In genomic region chr2:26640331-26640745, GRCh38 we compare ENCODE assay signal across 9 cellular contexts. TPM values are rescaled to one million over a fixed set of nuclear protein-coding genes. Genes with fewer than 3 reads are reported as not detected.
A peak's percentile ranks its signal among the peaks of the same experiment; 100 is the strongest.
DNase-seq lines count a peak whose midpoint lies in the region; ATAC-seq, FAIRE-seq and TF ChIP-seq lines count a peak whose summit lies in the region.
"Had no signal": no experiment of that assay in that cellular context is flagged by ENCODE, and none has a peak within 500 bp of the region (broad histone marks: within the 10 kb centered on the region; RNA-seq: fewer than 3 reads in every experiment).

No MANE protein-coding gene starts in this region.

- H3K27ac ChIP-seq in endodermal cell (ENCODE audit: low read depth, low read length), result no peak overlapping the region
- H3K27ac ChIP-seq in neuronal stem cell (replicated peaks; ENCODE audit: low read length), result no peak overlapping the region

- H3K9me3 ChIP-seq in endodermal cell (ENCODE audit: control insufficient read depth, low read length) (no peaks in the 10 kb centered on the region), neuronal stem cell (replicated peaks in 1 of 2; ENCODE audit: control insufficient read depth in 2 of 2, insufficient read depth in 1 of 2, low read depth in 1 of 2, low read length in 2 of 2) (peaks cover 0 to 3% of the 10 kb centered on the region in 2 donors)

- TF ChIP-seq CTCF in endodermal cell (conservative IDR thresholded peaks at IDR 0.05) (no peak), GM13976 (IDR thresholded peaks at IDR 0.05; ENCODE audit: borderline replicate concordance, control extremely low read depth, extremely low read depth, insufficient read depth, missing control alignments) (no peak)

- peak overlapping the region; percentile 71 for H3K27ac Mint-ChIP-seq in endodermal cell

- H3K36me3 Mint-ChIP-seq in endodermal cell (ENCODE audit: low read depth), result no peaks in the 10 kb centered on the region

- no peaks in the 10 kb centered on the region for H3K27me3 Mint-ChIP-seq in endodermal cell (ENCODE audit: insufficient read depth)

- no peaks in the 10 kb centered on the region for H3K36me3 ChIP-seq in endodermal cell (ENCODE audit: control insufficient read depth, insufficient read depth, low read length)
- H3K36me3 ChIP-seq in neuronal stem cell (replicated peaks in 1 of 2; ENCODE audit: control insufficient read depth in 2 of 2, insufficient read depth in 2 of 2, low read length in 2 of 2), result no peaks in the 10 kb centered on the region

- H2BK12ac ChIP-seq in neuronal stem cell (ENCODE audit: low read length), result peak overlapping the region; percentile 78

- peaks cover 3% of the 10 kb centered on the region for H3K4me1 Mint-ChIP-seq in endodermal cell

- H3K4ac ChIP-seq in neuronal stem cell (ENCODE audit: low read length), result peak overlapping the region; percentile 26

- no peak overlapping the region for H2BK15ac ChIP-seq in neuronal stem cell (ENCODE audit: low read length)

- no peak overlapping the region for H3K4me3 ChIP-seq in endodermal cell (ENCODE audit: low read length)
- no peak overlapping the region for H3K4me3 ChIP-seq in neuronal stem cell (ENCODE audit: low read length in 2 of 2)

- H3K4me2 ChIP-seq in neuronal stem cell (ENCODE audit: insufficient read depth, low read length, poor library complexity, severe bottlenecking), result no peak overlapping the region

- H3K4me1 ChIP-seq in endodermal cell (ENCODE audit: control insufficient read depth, insufficient read depth, low read length) (no peaks in the 10 kb centered on the region), neuronal stem cell (ENCODE audit: control insufficient read depth in 2 of 2, insufficient read depth in 1 of 2, low read depth in 1 of 2, low read length in 2 of 2) (peaks cover 14 to 15% of the 10 kb centered on the region in 2 donors)

- no peak overlapping the region for H2BK5ac ChIP-seq in neuronal stem cell (ENCODE audit: low read length)

- no peak overlapping the region for H3K4me3 Mint-ChIP-seq in endodermal cell

- no peaks in the 10 kb centered on the region for H3K9me3 Mint-ChIP-seq in endodermal cell

- no peak for ATAC-seq in HG02678 (IDR thresholded peaks at IDR 0.05; ENCODE audit: unreplicated experiment)

- DNase-seq in ELR (ENCODE audit: low read depth), result peak; percentile 76
- peak; percentile 54 for DNase-seq in MV-4-11 (lab: John Stamatoyannopoulos, UW)
- DNase-seq in endodermal cell, result peak; percentile 72
- no peak for DNase-seq in neuronal stem cell (ENCODE audit: low spot score)
- no peak for DNase-seq in NOMO-1 treated with dmso at 0.1 percent for 144 hours (lab: John Stamatoyannopoulos, UW; ENCODE audit: unreplicated experiment)
- DNase-seq in GM13976 (ENCODE audit: low spot score), result no peak
- DNase-seq in GM12891 (ENCODE audit: insufficient read length, low spot score), result no peak

- no peak overlapping the region for H3K14ac ChIP-seq in neuronal stem cell (ENCODE audit: low read length)

- H3K79me1 ChIP-seq in neuronal stem cell (ENCODE audit: low read depth, low read length), result no peaks in the 10 kb centered on the region

- H2AK5ac ChIP-seq in neuronal stem cell (ENCODE audit: low read depth, low read length), result peak overlapping the region; percentile 68

- WGBS in endodermal cell (ENCODE audit: insufficient coverage in 1 of 2, insufficient read length in 1 of 2), 2 experiments, result 42 to 74% methylated on average over 3 to 8 of the region's 8 CpGs
- no CpG with 5 or more reads among the region's 8 CpGs for WGBS in neuronal stem cell (ENCODE audit: extremely low coverage in 2 of 2, insufficient read length in 2 of 2, insufficient replicate concordance in 1 of 2), 2 donors

- H3K9ac ChIP-seq in endodermal cell (ENCODE audit: extremely low read depth, low read length, poor library complexity, severe bottlenecking), result no peak overlapping the region
- no peak overlapping the region for H3K9ac ChIP-seq in neuronal stem cell (ENCODE audit: low read depth, low read length, poor library complexity)

- H4K8ac ChIP-seq in neuronal stem cell (ENCODE audit: low read depth, low read length), result no peak overlapping the region

- H3K23ac ChIP-seq in neuronal stem cell (ENCODE audit: low read depth, low read length, poor library complexity), result no peak overlapping the region

- peak overlapping the region; percentile 69 for H2AFZ ChIP-seq in neuronal stem cell (ENCODE audit: low read length)

- H3K27me3 ChIP-seq in endodermal cell (ENCODE audit: control insufficient read depth, insufficient read depth, low read length, poor library complexity, severe bottlenecking), result no peaks in the 10 kb centered on the region
- H3K27me3 ChIP-seq in neuronal stem cell (ENCODE audit: control insufficient read depth in 3 of 3, insufficient read depth in 3 of 3, low read depth in 1 of 3, low read length in 3 of 3), result peaks cover 0 to 32% (median 0%) of the 10 kb centered on the region in 3 experiments

- H2BK120ac ChIP-seq in neuronal stem cell (ENCODE audit: low read depth, low read length), result no peak overlapping the region

- no peak overlapping the region for H4K91ac ChIP-seq in neuronal stem cell (ENCODE audit: low read depth, low read length, poor library complexity)

- no peak for TF ChIP-seq POLR2A in GM12891 (IDR thresholded peaks at IDR 0.05; ENCODE audit: low read depth, low read length)

- in situ Hi-C loops in GM13976 (cut with MboI; ENCODE audit: low sequenced_read_pairs, unreplicated experiment), result no loop called here

- no peak for FAIRE-seq in GM12891 (lab: Jason Lieb, UNC)
- FAIRE-seq: islet of Langerhans had no signal

- H3K18ac ChIP-seq in neuronal stem cell (ENCODE audit: low read length), result peak overlapping the region; percentile 76

TF ChIP-seq in GM12891, 5 proteins besides CTCF, POLR2A, EP300 and RAD21:
- TF ChIP-seq PAX5 (IDR thresholded peaks at IDR 0.05; ENCODE audit: insufficient read depth, low read length, severe bottlenecking) (no peak), POLR2AphosphoS5 (IDR thresholded peaks at IDR 0.05; ENCODE audit: low read depth, low read length) (no peak)

RNA-seq across cellular contexts. Expression of gene CIB4, which starts 0.8 kb away (rescaled TPM):
- not detected for total RNA-seq in endodermal cell
- polyA plus RNA-seq in endodermal cell (2013, experiment 1 of 2), result not detected
- not detected for polyA plus RNA-seq in endodermal cell (2013, experiment 2 of 2)
- polyA plus RNA-seq in neuronal stem cell (2013, experiment 1 of 2), result not detected
- polyA plus RNA-seq in neuronal stem cell (2013, experiment 2 of 2), result not detected
- polyA plus RNA-seq in GM12891 (2012; ENCODE audit: low read depth, missing spikeins), result not detected

RNA-seq across cellular contexts. Expression of gene KCNK3, which starts 52.2 kb away (rescaled TPM):
- not detected for total RNA-seq in endodermal cell
- polyA plus RNA-seq in endodermal cell (2013, experiment 1 of 2), result 1.9 TPM
- 1.7 TPM for polyA plus RNA-seq in endodermal cell (2013, experiment 2 of 2)
- 0.03 TPM for polyA plus RNA-seq in neuronal stem cell (2013, experiment 1 of 2)
- polyA plus RNA-seq in neuronal stem cell (2013, experiment 2 of 2), result 0.01 TPM
- not detected for polyA plus RNA-seq in GM12891 (2012; ENCODE audit: low read depth, missing spikeins)

Comparison
In these comparisons a context has a peak if more than half of its experiments do, and no peak if none do; other contexts are left out.
1. DNase-seq: peak in ELR (single experiment), MV-4-11 (single experiment) and endodermal cell (single experiment); none in neuronal stem cell (single experiment), NOMO-1 treated with dmso at 0.1 percent for 144 hours (single experiment), GM13976 (single experiment) and GM12891 (single experiment).